Comparison of ENCODE assay signal across 8 cellular contexts in the genomic region with DNA sequence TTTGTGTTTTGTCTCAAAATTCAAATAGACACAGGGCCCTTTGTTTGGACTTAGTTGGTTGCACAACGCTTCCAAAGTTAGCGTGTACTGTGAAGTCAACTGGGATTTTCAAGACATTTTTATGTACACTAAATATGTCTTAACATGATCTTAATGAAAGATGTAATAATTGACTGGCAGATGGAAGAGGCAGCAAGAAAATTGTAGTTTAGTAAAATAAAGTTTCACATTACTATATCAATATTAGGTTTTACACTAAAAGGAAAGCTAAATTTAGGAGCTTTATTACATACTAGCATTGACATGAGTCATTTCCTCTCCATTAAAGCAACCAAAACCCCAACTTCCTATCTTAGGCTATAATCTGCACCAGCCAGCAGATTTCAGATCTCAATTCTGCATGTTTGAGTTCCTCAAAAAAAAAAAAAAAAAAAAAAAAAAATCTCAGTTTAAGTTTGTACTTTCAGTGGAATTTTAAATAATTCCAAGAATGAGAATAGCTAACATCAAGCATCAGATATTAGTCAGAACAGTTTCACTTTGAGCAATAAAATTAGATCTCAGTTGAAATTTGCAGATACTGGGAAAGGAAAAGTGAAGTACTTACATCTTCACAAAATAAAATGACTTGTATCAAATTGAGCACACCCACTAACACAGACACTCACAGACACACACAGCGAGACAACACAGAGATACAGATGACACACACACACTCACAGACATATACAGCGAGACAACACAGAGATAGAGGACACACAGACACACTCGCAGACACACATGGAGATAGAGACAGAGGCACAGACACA.
DNase-seq lines count a peak whose midpoint lies in the region; ATAC-seq and TF ChIP-seq lines count a peak whose summit lies in the region.

No MANE protein-coding gene starts in this region.

- TF ChIP-seq CTCF in fibroblast of pulmonary artery (IDR thresholded peaks at IDR 0.05; ENCODE audit: low read length, missing control alignments), result no peak

- no peaks in the 10 kb centered on the region for H4K20me1 ChIP-seq in BLaER1 treated with 17β-estradiol and CSF1 and Interleukin-3, amounts not matched to agents 10 nM and 100 nM

- no peak overlapping the region for H3K4me3 Mint-ChIP-seq in T-helper 17 cell

- peaks cover 2 to 35% (median 29%) of the 10 kb centered on the region in 11 experiments for H3K9me3 ChIP-seq in BLaER1 treated with 17β-estradiol and CSF1 and Interleukin-3, amounts not matched to agents 10 nM and 100 nM (replicated peaks in 1 of 11)
- H3K9me3 ChIP-seq in T-helper 17 cell (ENCODE audit: control insufficient read depth, low read length, poor library complexity, severe bottlenecking), result no peaks in the 10 kb centered on the region

- peak overlapping the region; percentile 77 to 92 (median 83) for H3K4me2 ChIP-seq in BLaER1 treated with 17β-estradiol and CSF1 and Interleukin-3, amounts not matched to agents 10 nM and 100 nM

- H3K36me3 ChIP-seq in BLaER1 treated with 17β-estradiol and CSF1 and Interleukin-3, amounts not matched to agents 10 nM and 100 nM, result no peaks in the 10 kb centered on the region

- peak overlapping the region in 7 of 10 experiments; percentile 20 to 46 (median 29); a peak in 10 of 20 replicates for H3K4me3 ChIP-seq in BLaER1 treated with 17β-estradiol and CSF1 and Interleukin-3, amounts not matched to agents 10 nM and 100 nM
- H3K4me3 ChIP-seq in fibroblast of pulmonary artery (replicated peaks; ENCODE audit: low read depth, low read length) (no peak overlapping the region), skeletal muscle cell (ENCODE audit: low read depth, low read length) (no peak overlapping the region)

- peak overlapping the region; percentile 95 to 100 (median 98) for H3K27ac ChIP-seq in BLaER1 treated with 17β-estradiol and CSF1 and Interleukin-3, amounts not matched to agents 10 nM and 100 nM

- peaks cover 24% of the 10 kb centered on the region for H3K4me1 Mint-ChIP-seq in T-helper 17 cell

- H3K27me3 ChIP-seq in BLaER1 treated with 17β-estradiol and CSF1 and Interleukin-3, amounts not matched to agents 10 nM and 100 nM, result no peaks in the 10 kb centered on the region

- no peaks in the 10 kb centered on the region for H3K36me3 Mint-ChIP-seq in T-helper 17 cell (ENCODE audit: low read depth)

- H3K9ac ChIP-seq in BLaER1 treated with 17β-estradiol and CSF1 and Interleukin-3, amounts not matched to agents 10 nM and 100 nM, result peak overlapping the region; percentile 81 to 98 (median 86)

- peak; percentile 49 for ATAC-seq in GM19372 (IDR thresholded peaks at IDR 0.05; ENCODE audit: low read depth, unreplicated experiment)
- ATAC-seq in HG03378 (IDR thresholded peaks at IDR 0.05; ENCODE audit: unreplicated experiment), result peak; percentile 70
- peak; percentile 91 for ATAC-seq in T-helper 17 cell
- ATAC-seq in GM19023 (IDR thresholded peaks at IDR 0.05; ENCODE audit: unreplicated experiment), result no peak

- H3K27me3 Mint-ChIP-seq in T-helper 17 cell, result no peaks in the 10 kb centered on the region

- DNase-seq in T-helper 17 cell, result no peak
- peak; percentile 76 for DNase-seq in fibroblast of pulmonary artery (ENCODE audit: low read depth)
- DNase-seq in skeletal muscle cell (ENCODE audit: low read depth), result peak; percentile 71
- no peak for DNase-seq in NCI-H748 (lab: John Stamatoyannopoulos, UW; ENCODE audit: unreplicated experiment)

- no peak overlapping the region for H3K27ac Mint-ChIP-seq in T-helper 17 cell

- peaks cover 60 to 94% (median 78%) of the 10 kb centered on the region in 10 experiments for H3K4me1 ChIP-seq in BLaER1 treated with 17β-estradiol and CSF1 and Interleukin-3, amounts not matched to agents 10 nM and 100 nM

Comparison
In these comparisons a context has a peak if more than half of its experiments do, and no peak if none do; other contexts are left out.
1. H3K4me3 ChIP-seq: peak in BLaER1 treated with 17β-estradiol and CSF1 and Interleukin-3, amounts not matched to agents 10 nM and 100 nM (7 of 10); none in fibroblast of pulmonary artery (single experiment) and skeletal muscle cell (single experiment).
2. DNase-seq: peak in fibroblast of pulmonary artery (single experiment) and skeletal muscle cell (single experiment); none in T-helper 17 cell (0 of 3) and NCI-H748 (single experiment).